8 cellular contexts compared by ENCODE assay signal in the genomic region with DNA sequence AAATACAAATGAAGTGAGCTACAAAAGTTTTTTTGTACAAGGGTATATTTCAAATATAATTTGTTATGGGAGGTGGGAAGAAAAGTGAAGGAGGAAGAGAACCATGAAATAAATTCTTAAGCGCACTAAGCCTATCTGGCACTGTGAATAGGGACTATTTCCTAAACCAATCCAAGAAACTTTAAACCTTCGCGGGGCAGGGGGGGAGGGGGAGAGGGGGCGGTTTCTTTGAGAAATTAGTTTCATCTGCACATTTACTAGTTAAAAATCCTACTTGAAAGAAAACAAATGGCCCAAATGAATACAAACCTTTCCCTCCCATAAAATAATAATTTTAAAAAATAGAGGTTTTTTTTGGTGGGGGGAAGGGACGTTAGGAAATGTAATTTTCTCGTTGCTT. TPM values are rescaled to one million over a fixed set of nuclear protein-coding genes. Genes with fewer than 3 reads are reported as not detected.
DNase-seq lines count a peak whose midpoint lies in the region; ATAC-seq and TF ChIP-seq lines count a peak whose summit lies in the region.

No MANE protein-coding gene starts in this region.

- TF ChIP-seq CTCF in foreskin keratinocyte (conservative IDR thresholded peaks at IDR 0.05) (no peak), gastrocnemius medialis (IDR thresholded peaks at IDR 0.05 in 4 of 5, conservative IDR thresholded peaks at IDR 0.05 in 1 of 5) (no peak)

- H3K4me1 ChIP-seq in foreskin keratinocyte: peaks cover 22% of the 10 kb centered on the region
- peaks cover 9 to 18% of the 10 kb centered on the region in 2 donors for H3K4me1 ChIP-seq in gastrocnemius medialis

- H3K4me1 Mint-ChIP-seq in T-helper 1 cell treated with Interleukin-12 subunit alpha and Interleukin-12 subunit beta and Interleukin-4 antibody, amounts not matched to agents 30 μg/mL and 1 μg/mL, for 36 hours (ENCODE audit: low read depth): peaks cover 21% of the 10 kb centered on the region
- peaks cover 22% of the 10 kb centered on the region for H3K4me1 Mint-ChIP-seq in T-helper 17 cell

- DNase-seq in T-helper 1 cell: no peak
- DNase-seq in T-helper 17 cell: no peak
- no peak for DNase-seq in foreskin keratinocyte
- DNase-seq in gastrocnemius medialis: no peak
- no peak for DNase-seq in AML-193 (lab: John Stamatoyannopoulos, UW)
- DNase-seq in stimulated activated CD8-positive, alpha-beta memory T cell treated with anti-CD3 and anti-CD28 coated beads, Interleukin-4, amount 100 ng/mL, for 48 hours: no peak
- no peak for DNase-seq in NCI-H446 (lab: John Stamatoyannopoulos, UW)

- H3K27me3 ChIP-seq in foreskin keratinocyte (no peaks in the 10 kb centered on the region), gastrocnemius medialis (no peaks in the 10 kb centered on the region)

- peak overlapping the region; percentile 80 for H3K27ac Mint-ChIP-seq in T-helper 1 cell treated with Interleukin-12 subunit alpha and Interleukin-12 subunit beta and Interleukin-4 antibody, amounts not matched to agents 30 μg/mL and 1 μg/mL, for 36 hours
- H3K27ac Mint-ChIP-seq in T-helper 17 cell: peak overlapping the region; percentile 90

- no peaks in the 10 kb centered on the region for H3K9me3 ChIP-seq in T-helper 17 cell (ENCODE audit: control insufficient read depth, low read length, poor library complexity, severe bottlenecking)
- no peaks in the 10 kb centered on the region for H3K9me3 ChIP-seq in gastrocnemius medialis

- in situ Hi-C loops in gastrocnemius medialis (cut with MboI; ENCODE audit: low sequenced_read_pairs in 4 of 4): no loop called here

- peaks cover 0 to 25% of the 10 kb centered on the region in 2 donors for H3K36me3 ChIP-seq in gastrocnemius medialis

- H3K36me3 Mint-ChIP-seq in T-helper 1 cell treated with Interleukin-12 subunit alpha and Interleukin-12 subunit beta and Interleukin-4 antibody, amounts not matched to agents 30 μg/mL and 1 μg/mL, for 36 hours (ENCODE audit: low read depth): peaks cover 12% of the 10 kb centered on the region
- peaks cover 5% of the 10 kb centered on the region for H3K36me3 Mint-ChIP-seq in T-helper 17 cell (ENCODE audit: low read depth)

- no peak for TF ChIP-seq POLR2A in gastrocnemius medialis (IDR thresholded peaks at IDR 0.05)

- peaks cover 12% of the 10 kb centered on the region for H3K27me3 Mint-ChIP-seq in T-helper 1 cell treated with Interleukin-12 subunit alpha and Interleukin-12 subunit beta and Interleukin-4 antibody, amounts not matched to agents 30 μg/mL and 1 μg/mL, for 36 hours (ENCODE audit: low read depth)
- peaks cover 9% of the 10 kb centered on the region for H3K27me3 Mint-ChIP-seq in T-helper 17 cell

- H3K9me3 Mint-ChIP-seq in T-helper 1 cell treated with Interleukin-12 subunit alpha and Interleukin-12 subunit beta and Interleukin-4 antibody, amounts not matched to agents 30 μg/mL and 1 μg/mL, for 36 hours: no peaks in the 10 kb centered on the region

- H3K4me3 ChIP-seq in gastrocnemius medialis: peak overlapping the region; percentile 77 to 82 (median 80)

- H3K27ac ChIP-seq in foreskin keratinocyte (peak overlapping the region; percentile 16), gastrocnemius medialis (peak overlapping the region; percentile 76 to 89 (median 83))

- ATAC-seq in T-helper 17 cell (no peak), foreskin keratinocyte (no peak), gastrocnemius medialis (no peak)

- peak overlapping the region; percentile 93 for H3K4me3 Mint-ChIP-seq in T-helper 1 cell treated with Interleukin-12 subunit alpha and Interleukin-12 subunit beta and Interleukin-4 antibody, amounts not matched to agents 30 μg/mL and 1 μg/mL, for 36 hours
- H3K4me3 Mint-ChIP-seq in T-helper 17 cell: peak overlapping the region; percentile 93

- intact Hi-C loops in gastrocnemius medialis (cut with DNase I; ENCODE audit: low total_unique reads): loop anchor here (2.0 to 5.0 kb wide), 3 partner anchors 68 to 281 kb away; a partner anchor contains a TSS

RNA-seq across cellular contexts. Expression of a gene that starts 0.4 kb away (rescaled TPM):
- 1 to 10 TPM; 7.0 to 9.1 TPM for total RNA-seq in T-helper 17 cell
- 19.0 and 20.9 TPM in 2 replicates for total RNA-seq in foreskin keratinocyte
- polyA plus RNA-seq in foreskin keratinocyte: 8.7 and 9.5 TPM in 2 replicates
- total RNA-seq in gastrocnemius medialis: 10 to 100 TPM in 3 of 4 donors, 1 to 10 TPM in 1; 9.8 to 18.6 (median 15.7) TPM

RNA-seq across cellular contexts. Expression of a gene that starts 24.1 kb away (rescaled TPM):
- under 1 TPM in 1 of 2 donors, not detected in 1; 0.80 TPM for total RNA-seq in T-helper 17 cell
- total RNA-seq in foreskin keratinocyte: not detected in 2 replicates
- polyA plus RNA-seq in foreskin keratinocyte: not detected in 2 replicates
- total RNA-seq in gastrocnemius medialis: under 1 TPM in 1 of 4 donors, not detected in 3; 0.36 TPM
